In the genomic region with DNA sequence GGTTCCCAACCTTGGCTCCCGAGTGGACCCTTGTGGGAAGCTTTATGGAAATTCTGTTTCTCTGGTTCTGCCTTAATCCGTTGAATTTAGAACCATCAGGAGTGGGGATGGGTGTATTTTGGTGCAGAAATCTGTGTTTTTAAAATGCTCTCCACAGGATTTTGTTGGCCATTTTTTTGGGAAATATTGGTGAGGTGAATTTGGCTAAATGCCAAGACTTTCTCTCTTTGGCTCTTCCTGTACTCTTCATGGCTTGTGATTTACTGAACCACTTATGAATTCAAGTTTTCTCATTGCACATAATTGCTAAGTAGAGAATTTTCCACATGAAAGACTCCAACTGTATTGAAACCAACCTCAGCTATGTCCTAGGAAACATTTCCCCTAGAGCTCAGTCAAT, we compare ENCODE assay signal across 16 cellular contexts.
"Had no signal": no experiment of that assay in that cellular context is flagged by ENCODE, and none has a peak within 500 bp of the region (broad histone marks: within the 10 kb centered on the region; RNA-seq: fewer than 3 reads in every experiment).

No MANE protein-coding gene starts in this region.

- DNase-seq: activated CD4-positive, alpha-beta T cell treated with anti-CD3 and anti-CD28 coated beads for 1 hour; activated CD4-positive, alpha-beta T cell treated with anti-CD3 and anti-CD28 coated beads, Interleukin-2, amount 50 U/mL, for 1 hour; activated CD8-positive, alpha-beta T cell treated with anti-CD3 and anti-CD28 coated beads, Interleukin-2, amount 10 ng/mL, durations not matched to agents 7 days and 5 days; activated naive CD4-positive, alpha-beta T cell; effector memory CD4-positive, alpha-beta T cell; foreskin keratinocyte; left ventricle myocardium inferior; naive thymus-derived CD4-positive, alpha-beta T cell; stimulated activated CD4-positive, alpha-beta T cell treated with anti-CD3 and anti-CD28 coated beads, Interleukin-4, amount 100 ng/mL, for 24 hours; stimulated activated naive CD8-positive, alpha-beta T cell treated with anti-CD3 and anti-CD28 coated beads, Interleukin-15, Interleukin-2, amounts not matched to agents 100 U/mL and 50 U/mL, for 24 hours; T-helper 9 cell; upper lobe of left lung had no signal

- H3K36me3 ChIP-seq: breast epithelium, left ventricle myocardium inferior, neural progenitor cell, upper lobe of left lung had no signal

- H3K27ac ChIP-seq: breast epithelium, foreskin keratinocyte, left ventricle myocardium inferior, neural progenitor cell, upper lobe of left lung had no signal

- FAIRE-seq: astrocyte, colon had no signal

- H3K9me3 ChIP-seq: breast epithelium, left ventricle myocardium inferior, upper lobe of left lung had no signal

- H3K4me1 ChIP-seq: breast epithelium, upper lobe of left lung had no signal

- H3K27me3 ChIP-seq: breast epithelium, foreskin keratinocyte, neural progenitor cell, upper lobe of left lung had no signal

- H3K4me3 ChIP-seq: breast epithelium, left ventricle myocardium inferior, neural progenitor cell, upper lobe of left lung had no signal
